9 cellular contexts compared by ENCODE assay signal in genomic region chr3:71103430-71103881, GRCh38.
DNase-seq lines count a peak whose midpoint lies in the region; ATAC-seq and TF ChIP-seq lines count a peak whose summit lies in the region.
"Had no signal": no experiment of that assay in that cellular context is flagged by ENCODE, and none has a peak within 500 bp of the region (broad histone marks: within the 10 kb centered on the region; RNA-seq: fewer than 3 reads in every experiment).

No MANE protein-coding gene starts in this region.

- no peaks in the 10 kb centered on the region for H3K9me2 ChIP-seq in OCI-LY7 (ENCODE audit: insufficient read depth, low read length)

- H3K36me3 Mint-ChIP-seq in effector memory CD8-positive, alpha-beta T cell (ENCODE audit: insufficient read depth), result peaks cover 25% of the 10 kb centered on the region

- H3K27me3 ChIP-seq in SJSA1 (replicated peaks) (no peaks in the 10 kb centered on the region), gastroesophageal sphincter (no peaks in the 10 kb centered on the region), skeletal muscle tissue (ENCODE audit: control insufficient read depth in 3 of 3, insufficient read depth in 3 of 3, low read length in 3 of 3) (no peaks in the 10 kb centered on the region)

- H3K4me3 ChIP-seq in SJSA1 (no peak overlapping the region), gastroesophageal sphincter (no peak overlapping the region), skeletal muscle tissue (ENCODE audit: low read length in 3 of 3) (no peak overlapping the region), OCI-LY7 (ENCODE audit: low read depth, low read length, poor library complexity, severe bottlenecking) (no peak overlapping the region)

- H3K9me3 ChIP-seq in SJSA1 (replicated peaks) (no peaks in the 10 kb centered on the region), gastroesophageal sphincter (no peaks in the 10 kb centered on the region), skeletal muscle tissue (ENCODE audit: control insufficient read depth in 3 of 3, low read length in 3 of 3) (no peaks in the 10 kb centered on the region), OCI-LY7 (ENCODE audit: low read length) (no peaks in the 10 kb centered on the region)

- CTCF ChIA-PET in OCI-LY7 (lab: Charles Lee; ENCODE audit: unreplicated experiment), result no interaction called here

- no peak for TF ChIP-seq POLR2A in gastroesophageal sphincter (IDR thresholded peaks at IDR 0.05)

- H3K27ac ChIP-seq in SJSA1 (peak overlapping the region; percentile 86), gastroesophageal sphincter (peak overlapping the region; percentile 77 to 91 (median 82)), skeletal muscle tissue (ENCODE audit: low read depth, low read length) (peak overlapping the region; percentile 51), OCI-LY7 (ENCODE audit: low read depth, low read length, poor library complexity, severe bottlenecking) (no peak overlapping the region)

- no peaks in the 10 kb centered on the region for H3K36me3 ChIP-seq in SJSA1
- no peaks in the 10 kb centered on the region for H3K36me3 ChIP-seq in gastroesophageal sphincter
- H3K36me3 ChIP-seq in skeletal muscle tissue (ENCODE audit: control insufficient read depth in 3 of 3, insufficient read depth in 3 of 3, low read length in 3 of 3), result no peaks in the 10 kb centered on the region
- peaks cover 60% of the 10 kb centered on the region for H3K36me3 ChIP-seq in OCI-LY7 (ENCODE audit: insufficient read depth, low read length)

- H3K4me3 Mint-ChIP-seq in effector memory CD8-positive, alpha-beta T cell, result no peak overlapping the region

- no peak for TF ChIP-seq CTCF in gastroesophageal sphincter (IDR thresholded peaks at IDR 0.05)
- no peak for TF ChIP-seq CTCF in OCI-LY7 (conservative IDR thresholded peaks at IDR 0.05; ENCODE audit: low read length)

- H3K4me2 ChIP-seq in OCI-LY7 (ENCODE audit: low read length), result no peak overlapping the region

- intact Hi-C loops in OCI-LY7 (cut with micrococcal nuclease; ENCODE audit: unreplicated experiment), result no loop called here

- DNase-seq in HCEC 1CT (peak; percentile 75), SJSA1 (ENCODE audit: low read depth in 1 of 2, low spot score in 2 of 2) (peak; percentile 69 to 73), Ammon's horn (ENCODE audit: low spot score) (no peak), OCI-LY7 (ENCODE audit: low spot score) (no peak)
- DNase-seq in effector memory CD8-positive, alpha-beta T cell, result no peak
- DNase-seq: effector CD8-positive, alpha-beta T cell had no signal

- H3K9ac ChIP-seq in skeletal muscle tissue (ENCODE audit: low read depth in 1 of 3, low read length in 3 of 3), result no peak overlapping the region

- no peak for ATAC-seq in gastroesophageal sphincter
- ATAC-seq in effector memory CD8-positive, alpha-beta T cell (replicated peaks), result no peak
- no peak for ATAC-seq in HG03565 (IDR thresholded peaks at IDR 0.05; ENCODE audit: unreplicated experiment)

- H3K27me3 Mint-ChIP-seq in effector memory CD8-positive, alpha-beta T cell, result no peaks in the 10 kb centered on the region

- H2AFZ ChIP-seq in OCI-LY7 (ENCODE audit: low read length), result no peak overlapping the region

- WGBS in gastroesophageal sphincter (ENCODE audit: low coverage in 1 of 2), 2 donors, result 20 to 21% methylated on average over 4 to 7 of the region's 7 CpGs

- H3K4me1 ChIP-seq in SJSA1 (replicated peaks) (peaks cover 70% of the 10 kb centered on the region), gastroesophageal sphincter (peaks cover 31 to 100% (median 44%) of the 10 kb centered on the region in 3 donors), skeletal muscle tissue (ENCODE audit: control insufficient read depth in 3 of 3, insufficient read depth in 3 of 3, low read length in 3 of 3) (peaks cover 3 to 9% (median 7%) of the 10 kb centered on the region in 3 donors), OCI-LY7 (ENCODE audit: insufficient read depth, low read length, poor library complexity, severe bottlenecking) (no peaks in the 10 kb centered on the region)

- H3K79me2 ChIP-seq in OCI-LY7 (ENCODE audit: insufficient read depth, low read depth, low read length), result peaks cover 30% of the 10 kb centered on the region; the same call in 1 of the 2 replicates

- peaks cover 3% of the 10 kb centered on the region; the same call in 1 of the 2 replicates for H4K20me1 ChIP-seq in OCI-LY7 (ENCODE audit: insufficient read depth, low read length)

- TF ChIP-seq EP300 in gastroesophageal sphincter (IDR thresholded peaks at IDR 0.05), result no peak

- H3K27ac Mint-ChIP-seq in effector memory CD8-positive, alpha-beta T cell, result no peak overlapping the region

- H3K9me3 Mint-ChIP-seq in effector memory CD8-positive, alpha-beta T cell, result no peaks in the 10 kb centered on the region

- POLR2A ChIA-PET in OCI-LY7 (lab: Charles Lee), result no interaction called here

- BruUV-seq in OCI-LY7 (replicated peaks; lab: Mats Ljungman, UMichigan), result no TSS peak

- peaks cover 45 to 64% of the 10 kb centered on the region in 2 donors for H3K4me1 Mint-ChIP-seq in effector memory CD8-positive, alpha-beta T cell (ENCODE audit: low read depth in 2 of 2)

Comparison
In these comparisons a context has a peak if more than half of its experiments do, and no peak if none do; other contexts are left out.
1. DNase-seq: peak in HCEC 1CT (single experiment) and SJSA1 (2 of 2); none in Ammon's horn (single experiment), OCI-LY7 (single experiment) and effector memory CD8-positive, alpha-beta T cell (0 of 3).